In genomic region chr3:112561085-112561692, GRCh38 we compare ENCODE assay signal across 8 cellular contexts. TPM values are rescaled to one million over a fixed set of nuclear protein-coding genes. Genes with fewer than 3 reads are reported as not detected.
DNase-seq lines count a peak whose midpoint lies in the region; ATAC-seq and TF ChIP-seq lines count a peak whose summit lies in the region.

No MANE protein-coding gene starts in this region.

- no peaks in the 10 kb centered on the region for H3K27me3 ChIP-seq in HL-60 (ENCODE audit: insufficient read depth, poor library complexity, severe bottlenecking)

- no peaks in the 10 kb centered on the region for H3K27me3 Mint-ChIP-seq in activated T-cell treated with anti-CD3 and anti-CD28 coated beads, Interleukin-2, amount 50 U/mL, for 72 hours (ENCODE audit: low read depth)
- H3K27me3 Mint-ChIP-seq in nephron (ENCODE audit: low read depth) = no peaks in the 10 kb centered on the region

- ATAC-seq in GM19467 (IDR thresholded peaks at IDR 0.05; ENCODE audit: unreplicated experiment) = peak; percentile 15
- peak; percentile 62 to 66 for ATAC-seq in activated T-cell treated with anti-CD3 and anti-CD28 coated beads, Interleukin-2, amount 50 U/mL, for 72 hours (replicated peaks in 1 of 2)
- peak; percentile 62 for ATAC-seq in stimulated activated naive CD8-positive, alpha-beta T cell treated with anti-CD3 and anti-CD28 coated beads, Interleukin-15, Interleukin-2, amounts not matched to agents 100 U/mL and 50 U/mL, for 24 hours

- peak overlapping the region; percentile 70 for H3K4me2 ChIP-seq in OCI-LY7 (ENCODE audit: low read length)

- POLR2A ChIA-PET in OCI-LY7 (lab: Charles Lee) = interaction anchor here (0.9 to 1.4 kb wide), 6 partner anchors 8 to 430 kb away, joined by 3 to 6 read pairs (median 4); partner anchors contain the start of gene SLC9C1

- peaks cover 47% of the 10 kb centered on the region for H3K36me3 ChIP-seq in OCI-LY7 (ENCODE audit: insufficient read depth, low read length)

- intact Hi-C loops in OCI-LY7 (cut with micrococcal nuclease; ENCODE audit: unreplicated experiment) = loop anchor here (5.0 kb wide), 3 partner anchors 424 to 456 kb away; a partner anchor contains a TSS

- peaks cover 18% of the 10 kb centered on the region; the same call in 1 of the 2 replicates for H4K20me1 ChIP-seq in OCI-LY7 (ENCODE audit: insufficient read depth, low read length)

- 0 out of 2 replicates have a peak, but pooled peaks cover 9% of the 10 kb centered on the region for H3K9me3 ChIP-seq in OCI-LY7 (ENCODE audit: low read length)

- H2AFZ ChIP-seq in OCI-LY7 (ENCODE audit: low read length) = peak overlapping the region; percentile 43; the same call in 1 of the 2 replicates

- CTCF ChIA-PET in OCI-LY7 (lab: Charles Lee; ENCODE audit: unreplicated experiment) = interaction anchor here (1.0 to 1.4 kb wide), 2 partner anchors 268 to 450 kb away, joined by 3 read pairs; partner anchors contain the start of gene SLC9C1

- H3K27ac ChIP-seq in HL-60 (replicated peaks) (peak overlapping the region; percentile 95), OCI-LY7 (ENCODE audit: low read depth, low read length, poor library complexity, severe bottlenecking) (peak overlapping the region; percentile 80)

- DNase-seq in D341Med (ENCODE audit: low spot score) = peak; percentile 85
- peak in 1 of 2 experiments; percentile 81 for DNase-seq in HL-60 (ENCODE audit: low read depth in 1 of 2, low spot score in 1 of 2)
- DNase-seq in OCI-LY7 (ENCODE audit: low spot score) = peak; percentile 75
- DNase-seq in activated T-cell treated with anti-CD3 and anti-CD28 coated beads, Interleukin-2, amount 50 U/mL, for 72 hours = peak; percentile 74 to 85
- peak; percentile 88 for DNase-seq in fibroblast of mammary gland (ENCODE audit: low read depth)
- DNase-seq in stimulated activated naive CD8-positive, alpha-beta T cell treated with anti-CD3 and anti-CD28 coated beads, Interleukin-15, Interleukin-2, amounts not matched to agents 100 U/mL and 50 U/mL, for 24 hours = peak; percentile 85

- peaks cover 64% of the 10 kb centered on the region for H3K79me2 ChIP-seq in OCI-LY7 (ENCODE audit: insufficient read depth, low read depth, low read length)

- no peaks in the 10 kb centered on the region for H3K9me2 ChIP-seq in OCI-LY7 (ENCODE audit: insufficient read depth, low read length)

- H3K4me1 Mint-ChIP-seq in activated T-cell treated with anti-CD3 and anti-CD28 coated beads, Interleukin-2, amount 50 U/mL, for 72 hours (ENCODE audit: low read depth) = peaks cover 48% of the 10 kb centered on the region
- peaks cover 36% of the 10 kb centered on the region for H3K4me1 Mint-ChIP-seq in nephron

- H3K4me1 ChIP-seq in OCI-LY7 (ENCODE audit: insufficient read depth, low read length, poor library complexity, severe bottlenecking) = peaks cover 28% of the 10 kb centered on the region

- BruUV-seq in OCI-LY7 (replicated peaks; lab: Mats Ljungman, UMichigan) = no TSS peak

- peak overlapping the region; percentile 79 for H3K27ac Mint-ChIP-seq in activated T-cell treated with anti-CD3 and anti-CD28 coated beads, Interleukin-2, amount 50 U/mL, for 72 hours
- peak overlapping the region; percentile 98 to 100 (median 99) for H3K27ac Mint-ChIP-seq in nephron

- H3K36me3 Mint-ChIP-seq in activated T-cell treated with anti-CD3 and anti-CD28 coated beads, Interleukin-2, amount 50 U/mL, for 72 hours (ENCODE audit: insufficient read depth in 2 of 2) = peaks cover 3 to 20% of the 10 kb centered on the region in 2 donors
- H3K36me3 Mint-ChIP-seq in nephron (ENCODE audit: low read depth) = peaks cover 26% of the 10 kb centered on the region

- H3K4me3 ChIP-seq in HL-60 (replicated peaks; ENCODE audit: insufficient read depth, low read length) (peak overlapping the region; percentile 91), OCI-LY7 (ENCODE audit: low read depth, low read length, poor library complexity, severe bottlenecking) (peak overlapping the region; percentile 95), fibroblast of mammary gland (ENCODE audit: control insufficient read depth, low read depth, low read length) (peak overlapping the region; percentile 81)

- H3K4me3 Mint-ChIP-seq in activated T-cell treated with anti-CD3 and anti-CD28 coated beads, Interleukin-2, amount 50 U/mL, for 72 hours = peak overlapping the region; percentile 85 to 95
- peak overlapping the region; percentile 96 to 99 (median 98) for H3K4me3 Mint-ChIP-seq in nephron

- H3K9me3 Mint-ChIP-seq in activated T-cell treated with anti-CD3 and anti-CD28 coated beads, Interleukin-2, amount 50 U/mL, for 72 hours = no peaks in the 10 kb centered on the region
- H3K9me3 Mint-ChIP-seq in nephron = no peaks in the 10 kb centered on the region

- TF ChIP-seq CTCF in HL-60 (IDR thresholded peaks at IDR 0.05; ENCODE audit: insufficient read depth, low read length) (no peak), OCI-LY7 (conservative IDR thresholded peaks at IDR 0.05; ENCODE audit: low read length) (no peak), fibroblast of mammary gland (conservative IDR thresholded peaks at IDR 0.05; ENCODE audit: control insufficient read depth, insufficient read depth, low read depth, low read length) (no peak), nephron (IDR thresholded peaks at IDR 0.05; ENCODE audit: unreplicated experiment in 3 of 3) (no peak)

RNA-seq across cellular contexts. Expression of gene ATG3, which starts 0.6 kb away (rescaled TPM):
- 84.6 and 109 TPM in 2 replicates for total RNA-seq in OCI-LY7 (2014; rRNA removed; shearing (Covaris generic))
- 109 TPM in 2 replicates for total RNA-seq in OCI-LY7 (2022)
- total RNA-seq in activated T-cell treated with anti-CD3 and anti-CD28 coated beads, Interleukin-2, amount 50 U/mL, for 72 hours = 10 to 100 TPM; 52.0 to 52.2 TPM

RNA-seq across cellular contexts. Expression of gene SLC35A5, which starts 0.7 kb away (rescaled TPM):
- total RNA-seq in OCI-LY7 (2014; rRNA removed; shearing (Covaris generic)) = 10.3 and 12.4 TPM in 2 replicates
- total RNA-seq in OCI-LY7 (2022) = 22.7 and 26.4 TPM in 2 replicates
- total RNA-seq in activated T-cell treated with anti-CD3 and anti-CD28 coated beads, Interleukin-2, amount 50 U/mL, for 72 hours = 10 to 100 TPM; 24.8 TPM
